In the genomic region with DNA sequence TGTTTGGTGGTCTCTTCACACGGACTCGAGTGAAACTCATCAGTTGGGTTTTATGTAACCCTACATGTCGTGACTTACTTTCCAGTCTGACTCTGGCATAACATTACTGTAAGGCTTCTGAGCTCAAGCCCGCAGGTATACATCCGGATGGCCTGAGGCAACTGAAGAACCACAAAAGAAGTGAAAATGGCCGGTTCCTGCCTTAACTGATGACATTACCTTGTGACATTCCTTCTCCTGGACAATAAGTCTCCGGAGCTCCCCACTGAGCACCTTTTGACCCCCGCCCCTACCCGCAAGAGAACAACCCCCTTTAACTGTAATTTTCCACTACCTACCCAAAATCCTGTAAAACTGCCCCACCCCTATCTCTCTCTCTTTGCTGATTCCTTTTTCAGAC, we compare ENCODE assay signal across 8 cellular contexts. TPM values are rescaled to one million over a fixed set of nuclear protein-coding genes. Genes with fewer than 3 reads are reported as not detected.
DNase-seq lines count a peak whose midpoint lies in the region; ATAC-seq, FAIRE-seq and TF ChIP-seq lines count a peak whose summit lies in the region.
"Not testable (repeated sequence)": the region's sequence is repeated elsewhere in the genome, so short reads cannot be mapped to it uniquely, and the experiment has no call there.

No MANE protein-coding gene starts in this region.

- H3K79me2 ChIP-seq in GM23338 (replicated peaks; ENCODE audit: insufficient read depth); H1 (ENCODE audit: control insufficient read depth in 1 of 2, insufficient read depth in 2 of 2, low read length in 2 of 2): not testable (repeated sequence)

- not testable (repeated sequence) for H3K23ac ChIP-seq in H1 (ENCODE audit: insufficient read length)

- H3K4me1 Mint-ChIP-seq in GM23338 (peaks cover 83% of the 10 kb centered on the region), T-cell (peaks cover 63 to 82% (median 70%) of the 10 kb centered on the region in 3 donors), immature natural killer cell (peaks cover 84 to 90% of the 10 kb centered on the region in 2 donors), nephron progenitor cell (peaks cover 40% of the 10 kb centered on the region), type B pancreatic cell (ENCODE audit: unreplicated experiment) (peaks cover 59% of the 10 kb centered on the region)
- peaks cover 78% of the 10 kb centered on the region for H3K4me1 Mint-ChIP-seq in activated naive CD4-positive, alpha-beta T cell treated with anti-CD3 and anti-CD28 coated beads for 36 hours (ENCODE audit: low read depth)

- POLR2A ChIA-PET in T-cell (lab: Charles Lee), result not testable (repeated sequence)
- POLR2A ChIA-PET in H1 (lab: Charles Lee; ENCODE audit: partially characterized antibody), result interaction anchor here (1.3 to 6.2 kb wide), 13 partner anchors 9 to 204 kb away, joined by 3 to 51 read pairs (median 12); partner anchors contain the start of gene ARRB1

- peak overlapping the region; percentile 62; the same call in 1 of the 2 replicates for H3K18ac ChIP-seq in H1 (ENCODE audit: extremely low read depth, low read length)

- H3K4me2 ChIP-seq in GM23338 (peak overlapping the region; percentile 64; the same call in 1 of the 2 replicates), H1 (ENCODE audit: insufficient read depth in 1 of 2, low read depth in 2 of 2, low read length in 2 of 2) (peak overlapping the region in 1 of 2 experiments; percentile 28; a peak in 1 of 4 replicates)

- TF ChIP-seq CTCF in C4-2B (conservative IDR thresholded peaks at IDR 0.05); GM23338 (conservative IDR thresholded peaks at IDR 0.05; ENCODE audit: low read depth in 2 of 2); H1 (IDR thresholded peaks at IDR 0.05; ENCODE audit: control extremely low read depth in 1 of 3, insufficient read depth in 1 of 3, low read depth in 1 of 3, low read length in 3 of 3); nephron progenitor cell (IDR thresholded peaks at IDR 0.05); type B pancreatic cell (conservative IDR thresholded peaks at IDR 0.05): not testable (repeated sequence)

- not testable (repeated sequence) for H4K20me1 ChIP-seq in GM23338 (replicated peaks; ENCODE audit: insufficient read depth); H1 (replicated peaks in 1 of 2; ENCODE audit: control insufficient read depth in 1 of 2, insufficient read depth in 2 of 2, low read length in 2 of 2)

- H3K27ac ChIP-seq in C4-2B (peak overlapping the region; percentile 69; the same call in 1 of the 2 replicates), GM23338 (ENCODE audit: low read depth) (peak overlapping the region; percentile 99)
- not testable (repeated sequence) for H3K27ac ChIP-seq in H1 (ENCODE audit: low read depth, low read length)

- H3K9me2 ChIP-seq in GM23338 (ENCODE audit: insufficient read depth), result not testable (repeated sequence)

- H3K4me1 ChIP-seq in GM23338 (ENCODE audit: insufficient read depth) (peaks cover 48% of the 10 kb centered on the region), H1 (replicated peaks in 1 of 4; ENCODE audit: control insufficient read depth in 3 of 4, insufficient read depth in 4 of 4, low read length in 3 of 4) (peaks cover 0 to 14% (median 8%) of the 10 kb centered on the region in 4 experiments; a peak in 6 of 7 replicates)

- WGBS in H1 (ENCODE audit: extremely low coverage in 1 of 2, insufficient coverage in 1 of 2, insufficient read length in 1 of 2, insufficient replicate concordance in 2 of 2, low coverage in 1 of 2, low lambda C conversion rate in 2 of 2, missing lambda C conversion rate in 1 of 2), 2 experiments, result 79% methylated on average over 9 of the region's 9 CpGs; no CpG with 5 or more reads in 1 of the 2 experiments

- peak overlapping the region; percentile 97; the same call in 1 of the 2 replicates for H2BK20ac ChIP-seq in H1 (ENCODE audit: low read length)

- H3K27me3 ChIP-seq in GM23338 (ENCODE audit: insufficient read depth); H1 (replicated peaks in 1 of 4; ENCODE audit: control insufficient read depth in 3 of 4, extremely low read depth in 1 of 4, insufficient read depth in 3 of 4, low read length in 3 of 4): not testable (repeated sequence)

- H4K91ac ChIP-seq in H1 (replicated peaks; ENCODE audit: insufficient read length, low read length), result peak overlapping the region; percentile 79

- not testable (repeated sequence) for H3K23me2 ChIP-seq in H1 (ENCODE audit: low read depth, low read length)

- H3K9me3 ChIP-seq in H1 (ENCODE audit: insufficient read depth in 2 of 2, low read depth in 1 of 2, low read length in 1 of 2), result not testable (repeated sequence)

- not testable (repeated sequence) for H3K79me1 ChIP-seq in H1 (ENCODE audit: low read depth, low read length)

- H3F3A ChIP-seq in GM23338 (replicated peaks; ENCODE audit: low read depth), result not testable (repeated sequence)

- not testable (repeated sequence) for H3K36me3 ChIP-seq in GM23338 (ENCODE audit: insufficient read depth); H1 (ENCODE audit: control insufficient read depth in 2 of 4, insufficient read depth in 4 of 4, low read length in 3 of 4)

- not testable (repeated sequence) for H3K56ac ChIP-seq in H1 (replicated peaks; ENCODE audit: insufficient read length, low read depth, low read length)

- peaks cover 23% of the 10 kb centered on the region for H3K36me3 Mint-ChIP-seq in GM23338 (ENCODE audit: low read depth)
- H3K36me3 Mint-ChIP-seq in T-cell, result peaks cover 11% of the 10 kb centered on the region
- not testable (repeated sequence) for H3K36me3 Mint-ChIP-seq in activated naive CD4-positive, alpha-beta T cell treated with anti-CD3 and anti-CD28 coated beads for 36 hours (ENCODE audit: low read depth); immature natural killer cell; type B pancreatic cell
- H3K36me3 Mint-ChIP-seq in nephron progenitor cell (ENCODE audit: low read depth), result peaks cover 10% of the 10 kb centered on the region

- peak; percentile 9 for ATAC-seq in GM23338
- ATAC-seq in T-cell (replicated peaks in 1 of 4), result not testable (repeated sequence)

- H3K14ac ChIP-seq in H1 (ENCODE audit: insufficient read length), result not testable (repeated sequence)

- H3K9ac ChIP-seq in H1 (replicated peaks in 1 of 4; ENCODE audit: extremely low read depth in 1 of 4, low read depth in 3 of 4, low read length in 3 of 4), result 0 out of 7 replicates have a peak overlapping the region, but pooled peaks of 1 of the 4 experiments have one; percentile 38

- H3K27ac Mint-ChIP-seq in GM23338 (peak overlapping the region; percentile 100), T-cell (peak overlapping the region; percentile 36 to 85), immature natural killer cell (peak overlapping the region; percentile 20 to 86 (median 76)), nephron progenitor cell (peak overlapping the region; percentile 47), type B pancreatic cell (peak overlapping the region; percentile 41)
- H3K27ac Mint-ChIP-seq in activated naive CD4-positive, alpha-beta T cell treated with anti-CD3 and anti-CD28 coated beads for 36 hours, result peak overlapping the region; percentile 53

- H3K4me3 Mint-ChIP-seq in GM23338, result peak overlapping the region; percentile 59
- H3K4me3 Mint-ChIP-seq in T-cell; activated naive CD4-positive, alpha-beta T cell treated with anti-CD3 and anti-CD28 coated beads for 36 hours; immature natural killer cell; nephron progenitor cell; type B pancreatic cell: not testable (repeated sequence)

- DNase-seq in GM23338 (ENCODE audit: low spot score); T-cell; activated naive CD4-positive, alpha-beta T cell treated with anti-CD3 and anti-CD28 coated beads for 36 hours; H1 (ENCODE audit: low read depth in 1 of 2, low spot score in 2 of 2); immature natural killer cell; nephron progenitor cell; type B pancreatic cell (ENCODE audit: extremely low spot score, unreplicated experiment): not testable (repeated sequence)

- peak overlapping the region; percentile 36; the same call in 1 of the 2 replicates for H3K4me3 ChIP-seq in GM23338
- H3K4me3 ChIP-seq in H1 (ENCODE audit: extremely low read depth in 1 of 4, insufficient read depth in 2 of 4, low read depth in 3 of 4, low read length in 4 of 4), result not testable (repeated sequence)

- CTCF ChIA-PET in T-cell (lab: Charles Lee), result not testable (repeated sequence)
- CTCF ChIA-PET in activated naive CD4-positive, alpha-beta T cell treated with anti-CD3 and anti-CD28 coated beads for 36 hours (lab: Charles Lee), result interaction anchor here (0.8 to 5.4 kb wide), 5 partner anchors 9 to 58 kb away, joined by 3 to 72 read pairs (median 3); no protein-coding TSS in a partner anchor
- CTCF ChIA-PET in H1 (lab: Charles Lee; ENCODE audit: partially characterized antibody), result interaction anchor here (1.0 to 11.1 kb wide), 7 partner anchors 10 to 200 kb away, joined by 3 to 167 read pairs (median 4); partner anchors contain the start of gene TPBGL

- peak overlapping the region; percentile 97; the same call in 1 of the 2 replicates for H2BK5ac ChIP-seq in H1 (ENCODE audit: low read depth, low read length)

- not testable (repeated sequence) for H3K9me3 Mint-ChIP-seq in GM23338; T-cell; activated naive CD4-positive, alpha-beta T cell treated with anti-CD3 and anti-CD28 coated beads for 36 hours; immature natural killer cell; type B pancreatic cell
- peaks cover 11% of the 10 kb centered on the region for H3K9me3 Mint-ChIP-seq in nephron progenitor cell

- not testable (repeated sequence) for H4K5ac ChIP-seq in H1 (ENCODE audit: insufficient read length, low read depth, low read length)

- intact Hi-C loops in activated naive CD4-positive, alpha-beta T cell treated with anti-CD3 and anti-CD28 coated beads for 36 hours (cut with micrococcal nuclease), result loop anchor here (10.0 kb wide), 2 partner anchors 387 to 937 kb away; partner anchors contain the start of genes PGM2L1, SPCS2 and XRRA1

- H2BK120ac ChIP-seq in H1 (replicated peaks; ENCODE audit: low read depth, low read length), result not testable (repeated sequence)

- TF ChIP-seq EP300 in H1 (IDR thresholded peaks at IDR 0.05; ENCODE audit: borderline replicate concordance in 1 of 2, low read depth in 2 of 2, low read length in 2 of 2), result not testable (repeated sequence)

- not testable (repeated sequence) for H3K4ac ChIP-seq in H1 (replicated peaks; ENCODE audit: insufficient read length, low read depth, low read length)

- not testable (repeated sequence) for TF ChIP-seq POLR2A in H1 (IDR thresholded peaks at IDR 0.05; ENCODE audit: control extremely low read depth in 1 of 2, low read depth in 2 of 2, low read length in 2 of 2)

- not testable (repeated sequence) for TF ChIP-seq RAD21 in H1 (IDR thresholded peaks at IDR 0.05 in 1 of 2, conservative IDR thresholded peaks at IDR 0.05 in 1 of 2; ENCODE audit: low read depth in 2 of 2, low read length in 2 of 2)

- H3K27me3 Mint-ChIP-seq in GM23338 (ENCODE audit: insufficient read depth, low read depth, poor library complexity), result peaks cover 25% of the 10 kb centered on the region
- not testable (repeated sequence) for H3K27me3 Mint-ChIP-seq in T-cell; activated naive CD4-positive, alpha-beta T cell treated with anti-CD3 and anti-CD28 coated beads for 36 hours (ENCODE audit: low read depth); immature natural killer cell (ENCODE audit: low read depth in 3 of 3); nephron progenitor cell (ENCODE audit: low read depth, poor library complexity); type B pancreatic cell

- 0 out of 2 replicates have a peak overlapping the region, but pooled peaks have one; percentile 75 for H2BK12ac ChIP-seq in H1 (ENCODE audit: low read depth, low read length)

- H2BK15ac ChIP-seq in H1 (ENCODE audit: low read length), result 0 out of 2 replicates have a peak overlapping the region, but pooled peaks have one; percentile 46

- 0 out of 2 replicates have a peak overlapping the region, but pooled peaks have one; percentile 70 for H2AK5ac ChIP-seq in H1 (ENCODE audit: low read depth, low read length)

- not testable (repeated sequence) for H2AFZ ChIP-seq in GM23338; H1 (ENCODE audit: low read length)

- not testable (repeated sequence) for H4K8ac ChIP-seq in H1 (ENCODE audit: extremely low read depth, insufficient read depth, low read length)

- FAIRE-seq in H1 (lab: Jason Lieb, UNC), result not testable (repeated sequence)

RNA-seq across cellular contexts. Expression of gene ARRB1, which starts 19.7 kb away (rescaled TPM):
- 11.1 and 17.0 TPM in 2 replicates for total RNA-seq in GM23338 (2014; rRNA removed; shearing (Covaris generic))
- polyA plus RNA-seq in GM23338 (2016; fragmentation: Nextera tagmentation; extraction: Ambion mirVana) (5.8 and 6.3 TPM in 2 replicates), H1 (2011; rRNA removed) (9.4 and 12.4 TPM in 2 replicates), immature natural killer cell (10 to 100 TPM; 28.7 to 51.1 (median 41.5) TPM)
- total RNA-seq in T-cell (10 to 100 TPM; 37.2 to 57.3 (median 47.3) TPM), type B pancreatic cell (ENCODE audit: low replicate concordance) (32.7 and 32.8 TPM in 2 replicates)
- total RNA-seq in activated naive CD4-positive, alpha-beta T cell treated with anti-CD3 and anti-CD28 coated beads for 36 hours, result 10 to 100 TPM; 15.7 to 16.6 TPM
- 24.1 and 31.8 TPM in 2 replicates for total RNA-seq in H1 (2021; fragmentation: NEBNext Ultra II Directional; extraction: Animal tissue kit (Norgen Biotek cat#: 25700))
- polyA plus RNA-seq in H1 (2011; cell fraction: cytosol; rRNA removed), result 14.0 TPM
- polyA plus RNA-seq in H1 (2011; cell fraction: nucleus; rRNA removed), result 16.7 TPM
- 8.9 to 11.1 TPM (median 10.3 TPM) in 4 replicates for polyA plus RNA-seq in H1 (2012, experiment 1 of 2)
- 7.6 TPM for polyA plus RNA-seq in H1 (2012, experiment 2 of 2)
- 26.6 TPM for polyA plus RNA-seq in H1 (2013, experiment 1 of 2)
- polyA plus RNA-seq in H1 (2013, experiment 2 of 2), result 27.4 TPM
- polyA minus RNA-seq in H1 (2011; rRNA and poly(A)+ RNA removed), result 37.7 and 39.1 TPM in 2 replicates
- polyA minus RNA-seq in H1 (2011; cell fraction: cytosol; rRNA and poly(A)+ RNA removed), result 16.1 TPM
- polyA minus RNA-seq in H1 (2011; cell fraction: nucleus; rRNA and poly(A)+ RNA removed), result 27.9 TPM

Comparison
In these comparisons a context has a peak if more than half of its experiments do, and no peak if none do; other contexts are left out.
1. H3K27ac Mint-ChIP-seq: peak in every context shown above with its lines; median percentile 100 in GM23338; 76 in immature natural killer cell; 60 in T-cell; 53 in activated naive CD4-positive, alpha-beta T cell treated with anti-CD3 and anti-CD28 coated beads for 36 hours; 47 in nephron progenitor cell; 41 in type B pancreatic cell.